ENCODE assay signal across 2 cellular contexts in genomic region chr2:232888099-232888836, GRCh38.
TF ChIP-seq lines count a peak whose summit lies in the region.

No MANE protein-coding gene starts in this region.

TF ChIP-seq in A549, 52 proteins besides CTCF, POLR2A, EP300 and RAD21:
- TF ChIP-seq TP53 (CRISPR knock-in tag; IDR thresholded peaks at IDR 0.05): no peak
- no peak for TF ChIP-seq CBX2 (IDR thresholded peaks at IDR 0.05; ENCODE audit: borderline replicate concordance, low read depth)
- TF ChIP-seq HMGXB4 (CRISPR knock-in tag; IDR thresholded peaks at IDR 0.05; ENCODE audit: borderline replicate concordance): no peak
- no peak for TF ChIP-seq HOXA7 (CRISPR knock-in tag; IDR thresholded peaks at IDR 0.05)
- no peak for TF ChIP-seq HEYL (CRISPR knock-in tag; IDR thresholded peaks at IDR 0.05)
- TF ChIP-seq FOXS1 (CRISPR knock-in tag; IDR thresholded peaks at IDR 0.05): no peak
TF ChIP-seq in A549: peak in this region for 0.

TF ChIP-seq in IMR-90, 13 proteins besides CTCF, POLR2A, EP300 and RAD21:
- TF ChIP-seq MAZ (IDR thresholded peaks at IDR 0.05; ENCODE audit: borderline replicate concordance, low read depth, low read length) (no peak), USF2 (IDR thresholded peaks at IDR 0.05; ENCODE audit: low read depth, low read length) (no peak), FOS (IDR thresholded peaks at IDR 0.05; ENCODE audit: low read depth, low read length) (no peak), MXI1 (IDR thresholded peaks at IDR 0.05; ENCODE audit: borderline replicate concordance, low read depth, low read length) (no peak), RCOR1 (IDR thresholded peaks at IDR 0.05; ENCODE audit: insufficient replicate concordance, low read length) (no peak), BHLHE40 (IDR thresholded peaks at IDR 0.05; ENCODE audit: low read depth, low read length) (no peak), ELK1 (IDR thresholded peaks at IDR 0.05; ENCODE audit: borderline replicate concordance, low read depth, low read length) (no peak), NFE2L2 (IDR thresholded peaks at IDR 0.05; ENCODE audit: low read depth, low read length) (no peak), RFX5 (IDR thresholded peaks at IDR 0.05; ENCODE audit: low read depth, low read length) (no peak), SMC3 (IDR thresholded peaks at IDR 0.05; ENCODE audit: low read depth, low read length) (no peak), MAFK (IDR thresholded peaks at IDR 0.05; ENCODE audit: low read depth, low read length) (no peak), CEBPB (IDR thresholded peaks at IDR 0.05; ENCODE audit: low read depth, low read length) (no peak), CHD1 (IDR thresholded peaks at IDR 0.05; ENCODE audit: low read depth, low read length) (no peak)
